In the genomic region with DNA sequence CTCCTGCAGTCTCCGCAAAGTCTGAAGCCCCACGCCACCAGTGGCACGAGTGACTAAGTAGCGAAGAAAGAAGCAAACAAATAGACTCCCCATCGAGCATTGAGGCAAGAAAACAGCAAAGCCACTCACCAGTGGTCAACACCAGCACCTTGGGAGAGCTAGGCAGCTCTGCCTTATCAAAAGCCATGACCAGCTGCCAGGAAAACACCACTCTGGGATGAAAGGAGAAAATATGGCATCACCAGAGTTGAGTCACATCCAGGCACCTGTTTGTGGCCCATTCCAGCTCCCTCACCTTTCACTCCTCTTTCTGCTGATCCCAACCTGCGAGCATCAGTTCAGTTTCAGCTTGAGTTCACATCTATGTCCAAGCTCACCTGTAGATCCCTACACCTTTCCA, we compare ENCODE assay signal across 1 cellular context.
TF ChIP-seq lines count a peak whose summit lies in the region.

No MANE protein-coding gene starts in this region.

TF ChIP-seq in GM12878, 131 proteins besides CTCF, POLR2A, EP300 and RAD21:
- TF ChIP-seq SUPT20H (IDR thresholded peaks at IDR 0.05; ENCODE audit: borderline replicate concordance, control insufficient read depth, low read depth, low read length) (no peak), HCFC1 (IDR thresholded peaks at IDR 0.05; ENCODE audit: low read length) (no peak), NFYA (IDR thresholded peaks at IDR 0.05; ENCODE audit: borderline replicate concordance, low read depth, low read length) (no peak)
